ENCODE assay signal across 8 cellular contexts in genomic region chrX:49675075-49675719, GRCh38. TPM values are rescaled to one million over a fixed set of nuclear protein-coding genes. Genes with fewer than 3 reads are reported as not detected.
"Had no signal": no experiment of that assay in that cellular context is flagged by ENCODE, and none has a peak within 500 bp of the region (broad histone marks: within the 10 kb centered on the region; RNA-seq: fewer than 3 reads in every experiment).

No MANE protein-coding gene starts in this region.

- ATAC-seq: GM23338 had no signal

- H3K27ac Mint-ChIP-seq: GM23338, H9 had no signal

- H3K4me2 ChIP-seq: GM23338 had no signal

- H2AFZ ChIP-seq: GM23338 had no signal

- DNase-seq: H9, HCEC 1CT, IMR-90 had no signal

- FAIRE-seq: H1, H54, HTR-8/SVneo had no signal

- H3K4me3 Mint-ChIP-seq: GM23338, H9 had no signal

- H3K4me1 Mint-ChIP-seq: GM23338 had no signal

- H3K4me3 ChIP-seq: GM23338 had no signal

RNA-seq across cellular contexts. Expression of gene PAGE1, which starts 20.6 kb away (rescaled TPM):
- total RNA-seq: GM23338, H1, H9, HT-29, IMR-90 had no signal
- polyA plus RNA-seq: GM23338, H1, IMR-90 had no signal
